ENCODE assay signal across 1 cellular context in the genomic region with DNA sequence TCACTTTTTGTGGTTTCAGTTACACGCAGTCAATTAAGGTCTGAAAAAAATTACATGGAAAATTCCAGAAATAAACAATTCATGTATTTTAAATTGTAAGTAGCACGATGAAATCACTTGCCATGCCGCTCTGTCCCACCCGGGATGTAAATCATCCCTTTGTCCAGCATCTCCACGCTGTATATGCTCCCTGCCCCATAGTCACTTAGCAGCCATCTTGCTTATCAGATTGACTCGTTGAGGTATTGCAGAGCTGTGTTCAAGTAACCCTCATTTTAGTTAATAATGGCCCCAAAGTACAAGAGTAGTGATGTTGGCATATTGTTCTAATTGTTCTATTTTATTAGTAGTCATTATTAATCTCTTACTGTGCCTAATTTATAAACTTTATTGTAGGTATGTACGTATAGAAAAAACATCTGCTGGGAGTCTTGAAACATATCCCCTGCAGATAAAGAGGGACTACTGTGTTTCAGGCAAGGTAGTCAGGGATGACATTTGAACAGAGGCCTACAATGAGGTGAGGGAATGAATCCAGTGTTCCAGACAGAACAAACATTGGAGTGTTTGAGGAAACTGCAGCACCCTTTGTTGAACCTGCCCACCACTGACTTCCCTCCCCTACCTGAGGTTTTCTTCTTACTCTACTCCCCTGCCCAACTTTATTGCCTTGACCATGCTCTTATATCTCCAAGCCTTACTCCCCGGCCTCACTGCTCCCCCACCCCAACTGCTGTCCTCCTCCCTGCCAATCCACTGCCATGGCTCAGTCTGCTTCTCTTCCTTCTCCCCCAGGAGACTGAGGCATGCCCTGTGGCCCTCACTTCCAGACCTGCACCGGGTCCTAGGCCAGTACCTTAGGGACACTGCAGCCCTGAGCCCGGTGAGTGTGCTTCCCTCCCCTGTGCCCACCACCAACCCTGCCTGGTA.
A peak's percentile ranks its signal among the peaks of the same experiment; 100 is the strongest.
TF ChIP-seq lines count a peak whose summit lies in the region.

No MANE protein-coding gene starts in this region.

TF ChIP-seq in HepG2, 621 proteins besides CTCF, POLR2A, EP300 and RAD21:
- TF ChIP-seq JUNB (CRISPR knock-in tag; IDR thresholded peaks at IDR 0.05; ENCODE audit: borderline replicate concordance) (no peak), MEIS2 (CRISPR knock-in tag; IDR thresholded peaks at IDR 0.05) (no peak), STAT5B (CRISPR knock-in tag; IDR thresholded peaks at IDR 0.05) (no peak), NR1H2 (CRISPR knock-in tag; IDR thresholded peaks at IDR 0.05; ENCODE audit: borderline replicate concordance, low read depth) (no peak), ZNF343 (CRISPR knock-in tag; IDR thresholded peaks at IDR 0.05) (no peak), SOX6 (IDR thresholded peaks at IDR 0.05) (no peak), SOX6 (CRISPR knock-in tag; IDR thresholded peaks at IDR 0.05) (peak; percentile 22; the same call in 1 of the 2 replicates), HOXA3 (CRISPR knock-in tag; IDR thresholded peaks at IDR 0.05) (no peak), ZNF724P (CRISPR knock-in tag; IDR thresholded peaks at IDR 0.05; ENCODE audit: borderline replicate concordance) (no peak), ZBTB3 (CRISPR knock-in tag; IDR thresholded peaks at IDR 0.05; ENCODE audit: borderline replicate concordance, low read depth) (no peak), ZZZ3 (CRISPR knock-in tag; IDR thresholded peaks at IDR 0.05; ENCODE audit: borderline replicate concordance) (no peak), FOXA1 (IDR thresholded peaks at IDR 0.05) (no peak), FOXA1 (CRISPR knock-in tag; IDR thresholded peaks at IDR 0.05) (0 out of 2 replicates have a peak, but pooled peaks have one; percentile 38), PLRG1 (conservative IDR thresholded peaks at IDR 0.05) (no peak), SP140L (CRISPR knock-in tag; IDR thresholded peaks at IDR 0.05; ENCODE audit: borderline replicate concordance) (no peak), ZFX (CRISPR knock-in tag; IDR thresholded peaks at IDR 0.05; ENCODE audit: low read depth) (peak; percentile 55; the same call in 1 of the 2 replicates), TAF1 (CRISPR knock-in tag; IDR thresholded peaks at IDR 0.05) (no peak), ATAD3A (CRISPR knock-in tag; IDR thresholded peaks at IDR 0.05) (no peak), SMAD9 (CRISPR knock-in tag; IDR thresholded peaks at IDR 0.05) (no peak), MLLT10 (CRISPR knock-in tag; IDR thresholded peaks at IDR 0.05) (no peak), HIVEP1 (CRISPR knock-in tag; IDR thresholded peaks at IDR 0.05) (no peak), ZNF557 (CRISPR knock-in tag; IDR thresholded peaks at IDR 0.05) (no peak)
